Comparison of ENCODE assay signal across 13 cellular contexts in the genomic region with DNA sequence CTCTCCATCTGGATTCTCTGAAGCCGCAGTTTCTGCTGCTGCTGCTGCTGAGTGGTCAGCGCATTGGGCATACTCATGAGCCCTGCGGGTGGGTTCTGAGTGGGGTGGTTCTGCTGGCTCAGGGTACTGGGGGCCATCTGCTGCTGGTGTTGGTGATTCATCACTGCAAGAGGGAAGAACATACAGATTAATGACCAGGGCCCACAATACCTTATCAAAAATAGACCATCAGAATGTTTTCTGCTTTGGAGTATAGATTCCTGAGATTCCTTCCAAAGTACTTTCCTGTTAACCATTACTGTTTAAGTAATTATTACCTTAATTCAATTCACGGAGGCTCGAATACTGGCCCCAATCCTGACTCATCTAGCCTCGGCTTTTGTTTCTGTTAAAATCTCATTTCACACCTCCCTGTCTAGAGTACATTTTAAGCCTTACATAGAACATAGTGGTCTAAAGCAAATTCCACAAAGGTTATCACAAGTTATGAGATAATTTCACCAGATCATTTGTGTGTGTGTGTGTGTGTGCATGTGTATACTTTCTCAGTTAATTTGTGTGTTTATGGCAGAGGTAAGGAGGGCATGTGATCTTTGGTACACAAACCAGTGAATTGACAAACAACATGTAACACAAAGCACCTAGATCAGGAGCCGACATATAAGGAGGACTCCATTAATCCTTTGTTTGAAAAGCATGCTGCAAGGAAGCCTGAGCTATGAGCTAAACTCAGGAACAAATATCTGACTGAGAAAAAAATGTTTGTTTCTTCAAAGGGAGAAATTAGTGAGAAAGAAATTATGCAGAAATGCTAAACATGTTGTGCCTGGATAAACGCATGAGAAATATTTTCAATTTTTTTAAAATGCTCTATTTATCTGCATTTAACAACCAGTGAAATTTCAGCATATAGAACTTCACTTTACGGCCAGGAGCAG.
DNase-seq lines count a peak whose midpoint lies in the region; ATAC-seq and TF ChIP-seq lines count a peak whose summit lies in the region.
"Had no signal": no experiment of that assay in that cellular context is flagged by ENCODE, and none has a peak within 500 bp of the region (broad histone marks: within the 10 kb centered on the region; RNA-seq: fewer than 3 reads in every experiment).

No MANE protein-coding gene starts in this region.

- CTCF ChIA-PET in A673 (lab: Charles Lee) = no interaction called here

- peak overlapping the region; percentile 50 for H3K4me3 Mint-ChIP-seq in chondrocyte (ENCODE audit: unreplicated experiment)

- peaks cover 4% of the 10 kb centered on the region for H3K36me3 Mint-ChIP-seq in chondrocyte (ENCODE audit: low read depth)

- H3K36me3 ChIP-seq in A673 (ENCODE audit: insufficient read depth, low read length, poor library complexity, severe bottlenecking) (peaks cover 7% of the 10 kb centered on the region), HUES6 (ENCODE audit: control insufficient read depth, insufficient read depth, low read length) (peaks cover 18% of the 10 kb centered on the region), mesodermal cell (ENCODE audit: control insufficient read depth, insufficient read depth, low read length) (peaks cover 63% of the 10 kb centered on the region)
- H3K36me3 ChIP-seq: WERI-Rb-1 had no signal

- peak overlapping the region; percentile 96 for H3K27ac Mint-ChIP-seq in chondrocyte (ENCODE audit: unreplicated experiment)

- DNase-seq in A673 (ENCODE audit: low spot score) (peak; percentile 37), chondrocyte (ENCODE audit: low spot score) (no peak), foreskin fibroblast (no peak)
- no peak for DNase-seq in effector CD4-positive, alpha-beta T cell
- DNase-seq in activated effector memory CD4-positive, alpha-beta T cell treated with Interleukin-2 at 50 U/mL for 16 hours = no peak
- DNase-seq: mucosa of descending colon, NCI-H1105 treated with DMSO at 0.1 percent for 48 hours, NCI-H69, right cardiac atrium, WERI-Rb-1 had no signal

- ATAC-seq in HG02588 (IDR thresholded peaks at IDR 0.05; ENCODE audit: unreplicated experiment) = no peak
- ATAC-seq: mucosa of descending colon had no signal

- no peaks in the 10 kb centered on the region for H3K27me3 Mint-ChIP-seq in chondrocyte (ENCODE audit: low read depth)

- H3K4me1 ChIP-seq in A673 (ENCODE audit: insufficient read depth, low read length, poor library complexity, severe bottlenecking) (peaks cover 30% of the 10 kb centered on the region), HUES6 (ENCODE audit: control insufficient read depth, insufficient read depth, low read length) (peaks cover 21% of the 10 kb centered on the region), mesodermal cell (ENCODE audit: control insufficient read depth, insufficient read depth, low read length, poor library complexity, severe bottlenecking) (peaks cover 51% of the 10 kb centered on the region)

- POLR2A ChIA-PET in A673 (lab: Charles Lee; ENCODE audit: low non-redundant PET) = no interaction called here

- H3K27me3 ChIP-seq in A673 (replicated peaks; ENCODE audit: insufficient read depth, low read depth, low read length, poor library complexity) (no peaks in the 10 kb centered on the region), HUES6 (ENCODE audit: control insufficient read depth, insufficient read depth, low read length) (no peaks in the 10 kb centered on the region)

- WGBS in mesodermal cell (ENCODE audit: insufficient coverage in 2 of 2), 2 experiments = 85 to 94% methylated on average over 4 of the region's 9 CpGs

- no peak overlapping the region for H3K27ac ChIP-seq in A673 (ENCODE audit: low read depth, low read length, poor library complexity, severe bottlenecking)
- H3K27ac ChIP-seq in HUES6 (ENCODE audit: low read depth, low read length) = peak overlapping the region; percentile 37
- H3K27ac ChIP-seq in mesodermal cell (ENCODE audit: low read depth, low read length, severe bottlenecking) = peak overlapping the region; percentile 57
- H3K27ac ChIP-seq: WERI-Rb-1 had no signal

- no peak overlapping the region for H3K9ac ChIP-seq in HUES6 (ENCODE audit: low read length)

- peaks cover 81% of the 10 kb centered on the region for H3K4me1 Mint-ChIP-seq in chondrocyte (ENCODE audit: low read depth)

- no TSS peak for BruUV-seq in A673 (replicated peaks; lab: Mats Ljungman, UMichigan)

- H3K9me3 ChIP-seq in A673 (ENCODE audit: low read depth, low read length, poor library complexity, severe bottlenecking) = no peaks in the 10 kb centered on the region
- H3K9me3 ChIP-seq in HUES6 (ENCODE audit: control insufficient read depth, insufficient read depth, low read depth, low read length) = no peaks in the 10 kb centered on the region
- H3K9me3 ChIP-seq in mesodermal cell (ENCODE audit: control insufficient read depth, low read length) = no peaks in the 10 kb centered on the region
- H3K9me3 ChIP-seq: mucosa of descending colon had no signal

- no peaks in the 10 kb centered on the region for H3K9me3 Mint-ChIP-seq in chondrocyte (ENCODE audit: low read depth)

- TF ChIP-seq CTCF in A673 (conservative IDR thresholded peaks at IDR 0.05; ENCODE audit: low read depth, low read length) (no peak), chondrocyte (IDR thresholded peaks at IDR 0.05) (no peak), foreskin fibroblast (IDR thresholded peaks at IDR 0.05; ENCODE audit: low read depth, low read length) (no peak)

- H3K4me3 ChIP-seq in A673 (ENCODE audit: low read depth, low read length, poor library complexity, severe bottlenecking) (no peak overlapping the region), HUES6 (ENCODE audit: low read depth, low read length) (no peak overlapping the region), mesodermal cell (ENCODE audit: extremely low read depth, insufficient read depth, low read length, poor library complexity, severe bottlenecking) (no peak overlapping the region), foreskin fibroblast (ENCODE audit: low read depth in 1 of 2, low read length in 2 of 2) (no peak overlapping the region)
- H3K4me3 ChIP-seq: mucosa of descending colon had no signal

- intact Hi-C loops in A673 (cut with micrococcal nuclease; ENCODE audit: unreplicated experiment) = no loop called here
